ENCODE assay signal across 1 cellular context in the genomic region with DNA sequence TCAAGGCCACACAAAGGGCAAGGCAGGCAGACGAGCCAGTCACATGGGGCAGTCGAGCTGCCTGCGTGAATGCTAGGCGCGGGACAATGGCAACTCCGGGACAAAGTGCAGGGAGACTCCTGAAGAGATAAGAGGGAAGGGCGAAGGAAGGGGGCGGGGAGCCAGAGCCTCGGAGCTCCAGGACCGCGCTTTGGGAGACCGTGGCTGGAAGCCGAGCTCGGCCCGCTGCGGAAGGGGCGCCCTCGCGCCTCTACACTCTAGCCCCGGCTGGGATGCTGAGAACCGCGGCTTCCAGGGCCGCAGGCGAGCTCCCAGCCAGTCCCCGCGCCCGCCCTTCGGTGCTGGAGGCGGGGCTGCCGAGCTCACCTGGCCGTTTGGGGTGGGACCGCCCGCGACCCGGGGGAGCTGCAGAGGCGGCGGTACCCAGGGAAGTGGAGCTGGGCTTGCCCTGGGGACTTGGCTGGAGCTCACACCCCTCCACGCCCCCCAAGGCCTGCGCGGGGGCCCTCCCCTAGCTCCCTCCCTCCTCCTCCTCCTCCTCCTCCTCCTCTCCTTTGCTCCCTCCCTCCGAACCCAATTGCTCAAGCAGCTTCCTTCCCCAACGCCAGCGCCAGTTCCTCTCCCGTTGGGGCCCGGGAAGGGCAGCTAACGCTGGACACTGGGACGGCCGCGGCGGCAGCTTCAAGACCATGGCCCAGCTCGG.
TF ChIP-seq lines count a peak whose summit lies in the region.

A gene with protein sequence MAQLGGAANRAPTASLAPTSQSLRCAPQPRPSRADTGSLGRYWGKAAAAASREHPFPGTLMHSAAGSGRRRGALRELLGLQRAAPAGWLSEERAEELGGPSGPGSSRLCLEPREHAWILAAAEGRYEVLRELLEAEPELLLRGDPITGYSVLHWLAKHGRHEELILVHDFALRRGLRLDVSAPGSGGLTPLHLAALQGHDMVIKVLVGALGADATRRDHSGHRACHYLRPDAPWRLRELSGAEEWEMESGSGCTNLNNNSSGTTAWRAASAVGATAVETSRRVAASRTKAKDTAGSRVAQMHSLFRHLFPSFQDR (plus strand): TSS at position 610 of the 703 bp plus-strand sequence. CDS start 80 bp downstream, at position 690.

TF ChIP-seq in HepG2, 621 proteins besides CTCF, POLR2A, EP300 and RAD21 (continued from another document and continues in another):
- TF ChIP-seq, protein P1, sequence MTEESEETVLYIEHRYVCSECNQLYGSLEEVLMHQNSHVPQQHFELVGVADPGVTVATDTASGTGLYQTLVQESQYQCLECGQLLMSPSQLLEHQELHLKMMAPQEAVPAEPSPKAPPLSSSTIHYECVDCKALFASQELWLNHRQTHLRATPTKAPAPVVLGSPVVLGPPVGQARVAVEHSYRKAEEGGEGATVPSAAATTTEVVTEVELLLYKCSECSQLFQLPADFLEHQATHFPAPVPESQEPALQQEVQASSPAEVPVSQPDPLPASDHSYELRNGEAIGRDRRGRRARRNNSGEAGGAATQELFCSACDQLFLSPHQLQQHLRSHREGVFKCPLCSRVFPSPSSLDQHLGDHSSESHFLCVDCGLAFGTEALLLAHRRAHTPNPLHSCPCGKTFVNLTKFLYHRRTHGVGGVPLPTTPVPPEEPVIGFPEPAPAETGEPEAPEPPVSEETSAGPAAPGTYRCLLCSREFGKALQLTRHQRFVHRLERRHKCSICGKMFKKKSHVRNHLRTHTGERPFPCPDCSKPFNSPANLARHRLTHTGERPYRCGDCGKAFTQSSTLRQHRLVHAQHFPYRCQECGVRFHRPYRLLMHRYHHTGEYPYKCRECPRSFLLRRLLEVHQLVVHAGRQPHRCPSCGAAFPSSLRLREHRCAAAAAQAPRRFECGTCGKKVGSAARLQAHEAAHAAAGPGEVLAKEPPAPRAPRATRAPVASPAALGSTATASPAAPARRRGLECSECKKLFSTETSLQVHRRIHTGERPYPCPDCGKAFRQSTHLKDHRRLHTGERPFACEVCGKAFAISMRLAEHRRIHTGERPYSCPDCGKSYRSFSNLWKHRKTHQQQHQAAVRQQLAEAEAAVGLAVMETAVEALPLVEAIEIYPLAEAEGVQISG (CRISPR knock-in tag; IDR thresholded peaks at IDR 0.05) = peak; percentile 50; the same call in 1 of the 2 replicates
- TF ChIP-seq RXRA (CRISPR knock-in tag; IDR thresholded peaks at IDR 0.05) (peak; percentile 88; the same call in 1 of the 2 replicates), PHF21A (CRISPR knock-in tag; IDR thresholded peaks at IDR 0.05) (peak; percentile 68), MBNL3 (CRISPR knock-in tag; conservative IDR thresholded peaks at IDR 0.05) (no peak), NR2C2 (CRISPR knock-in tag; IDR thresholded peaks at IDR 0.05; ENCODE audit: borderline replicate concordance) (peak; percentile 74), DMAP1 (CRISPR knock-in tag; IDR thresholded peaks at IDR 0.05) (peak; percentile 66; the same call in 1 of the 2 replicates), HOXA3 (CRISPR knock-in tag; IDR thresholded peaks at IDR 0.05) (peak; percentile 73; the same call in 1 of the 2 replicates), SAP130 (CRISPR knock-in tag; IDR thresholded peaks at IDR 0.05; ENCODE audit: low read depth) (peak; percentile 74), SMAD3 (CRISPR knock-in tag; IDR thresholded peaks at IDR 0.05) (no peak), MED1 (CRISPR knock-in tag; IDR thresholded peaks at IDR 0.05) (peak; percentile 66; the same call in 1 of the 2 replicates), ZFX (CRISPR knock-in tag; IDR thresholded peaks at IDR 0.05; ENCODE audit: low read depth) (peak; percentile 66), HMGA1 (CRISPR knock-in tag; conservative IDR thresholded peaks at IDR 0.05) (no peak), PCBP1 (IDR thresholded peaks at IDR 0.05; ENCODE audit: borderline replicate concordance, low read depth, low read length) (peak; percentile 21; the same call in 1 of the 2 replicates), ELF3 (CRISPR knock-in tag; IDR thresholded peaks at IDR 0.05) (0 out of 2 replicates have a peak, but pooled peaks have one; percentile 17), ZNF772 (CRISPR knock-in tag; IDR thresholded peaks at IDR 0.05) (0 out of 2 replicates have a peak, but pooled peaks have one; percentile 37), HOXA5 (CRISPR knock-in tag; IDR thresholded peaks at IDR 0.05) (no peak; the same call in 1 of the 2 replicates), SOX6 (IDR thresholded peaks at IDR 0.05) (no peak), SOX6 (CRISPR knock-in tag; IDR thresholded peaks at IDR 0.05) (peak; percentile 76), MXD4 (CRISPR knock-in tag; IDR thresholded peaks at IDR 0.05) (no peak), ZNF629 (CRISPR knock-in tag; conservative IDR thresholded peaks at IDR 0.05) (0 out of 2 replicates have a peak, but pooled peaks have one; percentile 5), SP5 (CRISPR knock-in tag; IDR thresholded peaks at IDR 0.05; ENCODE audit: borderline replicate concordance, low read depth) (peak; percentile 33), HNRNPK (IDR thresholded peaks at IDR 0.05; ENCODE audit: low read depth, low read length, poor library complexity, severe bottlenecking) (peak; percentile 56), NPAS2 (CRISPR knock-in tag; IDR thresholded peaks at IDR 0.05; ENCODE audit: borderline replicate concordance) (peak; percentile 86; the same call in 1 of the 2 replicates), NCOR1 (IDR thresholded peaks at IDR 0.05; ENCODE audit: borderline replicate concordance, low read length) (0 out of 2 replicates have a peak, but pooled peaks have one; percentile 16), POGZ (CRISPR knock-in tag; IDR thresholded peaks at IDR 0.05) (no peak), SPEN (CRISPR knock-in tag; IDR thresholded peaks at IDR 0.05; ENCODE audit: low read depth) (0 out of 2 replicates have a peak, but pooled peaks have one; percentile 23)
- TF ChIP-seq, protein P2, sequence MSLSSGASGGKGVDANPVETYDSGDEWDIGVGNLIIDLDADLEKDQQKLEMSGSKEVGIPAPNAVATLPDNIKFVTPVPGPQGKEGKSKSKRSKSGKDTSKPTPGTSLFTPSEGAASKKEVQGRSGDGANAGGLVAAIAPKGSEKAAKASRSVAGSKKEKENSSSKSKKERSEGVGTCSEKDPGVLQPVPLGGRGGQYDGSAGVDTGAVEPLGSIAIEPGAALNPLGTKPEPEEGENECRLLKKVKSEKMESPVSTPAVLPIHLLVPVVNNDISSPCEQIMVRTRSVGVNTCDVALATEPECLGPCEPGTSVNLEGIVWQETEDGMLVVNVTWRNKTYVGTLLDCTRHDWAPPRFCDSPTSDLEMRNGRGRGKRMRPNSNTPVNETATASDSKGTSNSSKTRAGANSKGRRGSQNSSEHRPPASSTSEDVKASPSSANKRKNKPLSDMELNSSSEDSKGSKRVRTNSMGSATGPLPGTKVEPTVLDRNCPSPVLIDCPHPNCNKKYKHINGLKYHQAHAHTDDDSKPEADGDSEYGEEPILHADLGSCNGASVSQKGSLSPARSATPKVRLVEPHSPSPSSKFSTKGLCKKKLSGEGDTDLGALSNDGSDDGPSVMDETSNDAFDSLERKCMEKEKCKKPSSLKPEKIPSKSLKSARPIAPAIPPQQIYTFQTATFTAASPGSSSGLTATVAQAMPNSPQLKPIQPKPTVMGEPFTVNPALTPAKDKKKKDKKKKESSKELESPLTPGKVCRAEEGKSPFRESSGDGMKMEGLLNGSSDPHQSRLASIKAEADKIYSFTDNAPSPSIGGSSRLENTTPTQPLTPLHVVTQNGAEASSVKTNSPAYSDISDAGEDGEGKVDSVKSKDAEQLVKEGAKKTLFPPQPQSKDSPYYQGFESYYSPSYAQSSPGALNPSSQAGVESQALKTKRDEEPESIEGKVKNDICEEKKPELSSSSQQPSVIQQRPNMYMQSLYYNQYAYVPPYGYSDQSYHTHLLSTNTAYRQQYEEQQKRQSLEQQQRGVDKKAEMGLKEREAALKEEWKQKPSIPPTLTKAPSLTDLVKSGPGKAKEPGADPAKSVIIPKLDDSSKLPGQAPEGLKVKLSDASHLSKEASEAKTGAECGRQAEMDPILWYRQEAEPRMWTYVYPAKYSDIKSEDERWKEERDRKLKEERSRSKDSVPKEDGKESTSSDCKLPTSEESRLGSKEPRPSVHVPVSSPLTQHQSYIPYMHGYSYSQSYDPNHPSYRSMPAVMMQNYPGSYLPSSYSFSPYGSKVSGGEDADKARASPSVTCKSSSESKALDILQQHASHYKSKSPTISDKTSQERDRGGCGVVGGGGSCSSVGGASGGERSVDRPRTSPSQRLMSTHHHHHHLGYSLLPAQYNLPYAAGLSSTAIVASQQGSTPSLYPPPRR (CRISPR knock-in tag; IDR thresholded peaks at IDR 0.05; ENCODE audit: borderline replicate concordance) = peak; percentile 32; the same call in 1 of the 2 replicates
- TF ChIP-seq, protein P3, sequence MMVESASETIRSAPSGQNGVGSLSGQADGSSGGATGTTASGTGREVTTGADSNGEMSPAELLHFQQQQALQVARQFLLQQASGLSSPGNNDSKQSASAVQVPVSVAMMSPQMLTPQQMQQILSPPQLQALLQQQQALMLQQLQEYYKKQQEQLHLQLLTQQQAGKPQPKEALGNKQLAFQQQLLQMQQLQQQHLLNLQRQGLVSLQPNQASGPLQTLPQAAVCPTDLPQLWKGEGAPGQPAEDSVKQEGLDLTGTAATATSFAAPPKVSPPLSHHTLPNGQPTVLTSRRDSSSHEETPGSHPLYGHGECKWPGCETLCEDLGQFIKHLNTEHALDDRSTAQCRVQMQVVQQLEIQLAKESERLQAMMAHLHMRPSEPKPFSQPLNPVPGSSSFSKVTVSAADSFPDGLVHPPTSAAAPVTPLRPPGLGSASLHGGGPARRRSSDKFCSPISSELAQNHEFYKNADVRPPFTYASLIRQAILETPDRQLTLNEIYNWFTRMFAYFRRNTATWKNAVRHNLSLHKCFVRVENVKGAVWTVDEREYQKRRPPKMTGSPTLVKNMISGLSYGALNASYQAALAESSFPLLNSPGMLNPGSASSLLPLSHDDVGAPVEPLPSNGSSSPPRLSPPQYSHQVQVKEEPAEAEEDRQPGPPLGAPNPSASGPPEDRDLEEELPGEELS (CRISPR knock-in tag; IDR thresholded peaks at IDR 0.05) = peak; percentile 66
- TF ChIP-seq, protein P4, sequence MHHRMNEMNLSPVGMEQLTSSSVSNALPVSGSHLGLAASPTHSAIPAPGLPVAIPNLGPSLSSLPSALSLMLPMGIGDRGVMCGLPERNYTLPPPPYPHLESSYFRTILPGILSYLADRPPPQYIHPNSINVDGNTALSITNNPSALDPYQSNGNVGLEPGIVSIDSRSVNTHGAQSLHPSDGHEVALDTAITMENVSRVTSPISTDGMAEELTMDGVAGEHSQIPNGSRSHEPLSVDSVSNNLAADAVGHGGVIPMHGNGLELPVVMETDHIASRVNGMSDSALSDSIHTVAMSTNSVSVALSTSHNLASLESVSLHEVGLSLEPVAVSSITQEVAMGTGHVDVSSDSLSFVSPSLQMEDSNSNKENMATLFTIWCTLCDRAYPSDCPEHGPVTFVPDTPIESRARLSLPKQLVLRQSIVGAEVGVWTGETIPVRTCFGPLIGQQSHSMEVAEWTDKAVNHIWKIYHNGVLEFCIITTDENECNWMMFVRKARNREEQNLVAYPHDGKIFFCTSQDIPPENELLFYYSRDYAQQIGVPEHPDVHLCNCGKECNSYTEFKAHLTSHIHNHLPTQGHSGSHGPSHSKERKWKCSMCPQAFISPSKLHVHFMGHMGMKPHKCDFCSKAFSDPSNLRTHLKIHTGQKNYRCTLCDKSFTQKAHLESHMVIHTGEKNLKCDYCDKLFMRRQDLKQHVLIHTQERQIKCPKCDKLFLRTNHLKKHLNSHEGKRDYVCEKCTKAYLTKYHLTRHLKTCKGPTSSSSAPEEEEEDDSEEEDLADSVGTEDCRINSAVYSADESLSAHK (CRISPR knock-in tag; IDR thresholded peaks at IDR 0.05; ENCODE audit: borderline replicate concordance) = no peak
- TF ChIP-seq, protein P5, sequence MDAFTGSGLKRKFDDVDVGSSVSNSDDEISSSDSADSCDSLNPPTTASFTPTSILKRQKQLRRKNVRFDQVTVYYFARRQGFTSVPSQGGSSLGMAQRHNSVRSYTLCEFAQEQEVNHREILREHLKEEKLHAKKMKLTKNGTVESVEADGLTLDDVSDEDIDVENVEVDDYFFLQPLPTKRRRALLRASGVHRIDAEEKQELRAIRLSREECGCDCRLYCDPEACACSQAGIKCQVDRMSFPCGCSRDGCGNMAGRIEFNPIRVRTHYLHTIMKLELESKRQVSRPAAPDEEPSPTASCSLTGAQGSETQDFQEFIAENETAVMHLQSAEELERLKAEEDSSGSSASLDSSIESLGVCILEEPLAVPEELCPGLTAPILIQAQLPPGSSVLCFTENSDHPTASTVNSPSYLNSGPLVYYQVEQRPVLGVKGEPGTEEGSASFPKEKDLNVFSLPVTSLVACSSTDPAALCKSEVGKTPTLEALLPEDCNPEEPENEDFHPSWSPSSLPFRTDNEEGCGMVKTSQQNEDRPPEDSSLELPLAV (CRISPR knock-in tag; conservative IDR thresholded peaks at IDR 0.05; ENCODE audit: low read depth) = no peak
- TF ChIP-seq, protein P6, sequence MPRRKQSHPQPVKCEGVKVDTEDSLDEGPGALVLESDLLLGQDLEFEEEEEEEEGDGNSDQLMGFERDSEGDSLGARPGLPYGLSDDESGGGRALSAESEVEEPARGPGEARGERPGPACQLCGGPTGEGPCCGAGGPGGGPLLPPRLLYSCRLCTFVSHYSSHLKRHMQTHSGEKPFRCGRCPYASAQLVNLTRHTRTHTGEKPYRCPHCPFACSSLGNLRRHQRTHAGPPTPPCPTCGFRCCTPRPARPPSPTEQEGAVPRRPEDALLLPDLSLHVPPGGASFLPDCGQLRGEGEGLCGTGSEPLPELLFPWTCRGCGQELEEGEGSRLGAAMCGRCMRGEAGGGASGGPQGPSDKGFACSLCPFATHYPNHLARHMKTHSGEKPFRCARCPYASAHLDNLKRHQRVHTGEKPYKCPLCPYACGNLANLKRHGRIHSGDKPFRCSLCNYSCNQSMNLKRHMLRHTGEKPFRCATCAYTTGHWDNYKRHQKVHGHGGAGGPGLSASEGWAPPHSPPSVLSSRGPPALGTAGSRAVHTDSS (CRISPR knock-in tag; conservative IDR thresholded peaks at IDR 0.05) = no peak
- TF ChIP-seq, protein P7, sequence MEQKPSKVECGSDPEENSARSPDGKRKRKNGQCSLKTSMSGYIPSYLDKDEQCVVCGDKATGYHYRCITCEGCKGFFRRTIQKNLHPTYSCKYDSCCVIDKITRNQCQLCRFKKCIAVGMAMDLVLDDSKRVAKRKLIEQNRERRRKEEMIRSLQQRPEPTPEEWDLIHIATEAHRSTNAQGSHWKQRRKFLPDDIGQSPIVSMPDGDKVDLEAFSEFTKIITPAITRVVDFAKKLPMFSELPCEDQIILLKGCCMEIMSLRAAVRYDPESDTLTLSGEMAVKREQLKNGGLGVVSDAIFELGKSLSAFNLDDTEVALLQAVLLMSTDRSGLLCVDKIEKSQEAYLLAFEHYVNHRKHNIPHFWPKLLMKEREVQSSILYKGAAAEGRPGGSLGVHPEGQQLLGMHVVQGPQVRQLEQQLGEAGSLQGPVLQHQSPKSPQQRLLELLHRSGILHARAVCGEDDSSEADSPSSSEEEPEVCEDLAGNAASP (CRISPR knock-in tag; IDR thresholded peaks at IDR 0.05; ENCODE audit: borderline replicate concordance) = peak; percentile 19; the same call in 1 of the 2 replicates
- TF ChIP-seq, protein P8, sequence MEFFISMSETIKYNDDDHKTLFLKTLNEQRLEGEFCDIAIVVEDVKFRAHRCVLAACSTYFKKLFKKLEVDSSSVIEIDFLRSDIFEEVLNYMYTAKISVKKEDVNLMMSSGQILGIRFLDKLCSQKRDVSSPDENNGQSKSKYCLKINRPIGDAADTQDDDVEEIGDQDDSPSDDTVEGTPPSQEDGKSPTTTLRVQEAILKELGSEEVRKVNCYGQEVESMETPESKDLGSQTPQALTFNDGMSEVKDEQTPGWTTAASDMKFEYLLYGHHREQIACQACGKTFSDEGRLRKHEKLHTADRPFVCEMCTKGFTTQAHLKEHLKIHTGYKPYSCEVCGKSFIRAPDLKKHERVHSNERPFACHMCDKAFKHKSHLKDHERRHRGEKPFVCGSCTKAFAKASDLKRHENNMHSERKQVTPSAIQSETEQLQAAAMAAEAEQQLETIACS (CRISPR knock-in tag; IDR thresholded peaks at IDR 0.05) = no peak
- TF ChIP-seq, protein P9, sequence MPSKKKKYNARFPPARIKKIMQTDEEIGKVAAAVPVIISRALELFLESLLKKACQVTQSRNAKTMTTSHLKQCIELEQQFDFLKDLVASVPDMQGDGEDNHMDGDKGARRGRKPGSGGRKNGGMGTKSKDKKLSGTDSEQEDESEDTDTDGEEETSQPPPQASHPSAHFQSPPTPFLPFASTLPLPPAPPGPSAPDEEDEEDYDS (CRISPR knock-in tag; IDR thresholded peaks at IDR 0.05) = 0 out of 2 replicates have a peak, but pooled peaks have one; percentile 15
